ENCODE assay signal across 9 cellular contexts in the genomic region with DNA sequence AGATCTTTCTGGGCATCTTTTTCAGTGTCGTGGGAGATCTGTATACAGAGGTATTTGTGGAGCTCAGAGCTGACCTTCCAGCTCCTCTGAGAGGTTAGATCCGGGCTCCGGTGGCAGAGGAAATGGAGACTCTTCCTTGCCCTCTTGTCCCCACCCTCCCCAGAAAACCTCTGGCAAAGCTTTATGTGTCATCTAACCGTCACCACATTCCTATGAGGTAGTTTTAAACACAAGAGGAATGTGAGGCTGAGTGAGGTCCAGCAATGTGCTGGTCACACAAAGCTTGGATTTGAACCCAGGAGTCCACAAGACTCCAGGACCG. TPM values are rescaled to one million over a fixed set of nuclear protein-coding genes. Genes with fewer than 3 reads are reported as not detected.
A peak's percentile ranks its signal among the peaks of the same experiment; 100 is the strongest.
DNase-seq lines count a peak whose midpoint lies in the region; ATAC-seq, FAIRE-seq and TF ChIP-seq lines count a peak whose summit lies in the region.
"Had no signal": no experiment of that assay in that cellular context is flagged by ENCODE, and none has a peak within 500 bp of the region (broad histone marks: within the 10 kb centered on the region; RNA-seq: fewer than 3 reads in every experiment).

No MANE protein-coding gene starts in this region.

- H3K4me3 Mint-ChIP-seq in stimulated activated naive CD8-positive, alpha-beta T cell treated with anti-CD3 and anti-CD28 coated beads, Interleukin-15, Interleukin-2, amounts not matched to agents 100 ng/mL and 50 ng/mL, for 24 hours, result peak overlapping the region; percentile 75

- H3K9me1 ChIP-seq in keratinocyte (ENCODE audit: control insufficient read depth, extremely low read depth, insufficient read depth, low read length), result no peaks in the 10 kb centered on the region

- H3K4me2 ChIP-seq in keratinocyte (ENCODE audit: control insufficient read depth, extremely low read depth, insufficient read depth, low read depth, low read length) (peak overlapping the region; percentile 90), Karpas-422 (ENCODE audit: low read depth, low read length, poor library complexity, severe bottlenecking) (no peak overlapping the region)

- H3K27me3 ChIP-seq in ascending aorta (no peaks in the 10 kb centered on the region), keratinocyte (ENCODE audit: control insufficient read depth, extremely low read depth, insufficient read depth, low read length) (no peaks in the 10 kb centered on the region), tibial artery (no peaks in the 10 kb centered on the region), Karpas-422 (ENCODE audit: low read length) (no peaks in the 10 kb centered on the region)

- H4K20me1 ChIP-seq in keratinocyte (ENCODE audit: control insufficient read depth, extremely low read depth, insufficient read depth, low read length), result no peaks in the 10 kb centered on the region
- no peaks in the 10 kb centered on the region for H4K20me1 ChIP-seq in Karpas-422 (ENCODE audit: insufficient read depth, low read depth, low read length)

- H3K36me3 Mint-ChIP-seq in stimulated activated naive CD8-positive, alpha-beta T cell treated with anti-CD3 and anti-CD28 coated beads, Interleukin-15, Interleukin-2, amounts not matched to agents 100 ng/mL and 50 ng/mL, for 24 hours (ENCODE audit: low read depth), result no peaks in the 10 kb centered on the region
- H3K36me3 Mint-ChIP-seq: CD4-positive, alpha-beta memory T cell had no signal

- no peaks in the 10 kb centered on the region for H3K79me2 ChIP-seq in keratinocyte (ENCODE audit: control insufficient read depth, insufficient read depth, low read length)
- no peaks in the 10 kb centered on the region for H3K79me2 ChIP-seq in Karpas-422 (ENCODE audit: low read length)

- H3K27me3 Mint-ChIP-seq in stimulated activated naive CD8-positive, alpha-beta T cell treated with anti-CD3 and anti-CD28 coated beads, Interleukin-15, Interleukin-2, amounts not matched to agents 100 ng/mL and 50 ng/mL, for 24 hours, result peaks cover 15% of the 10 kb centered on the region

- H2AFZ ChIP-seq in keratinocyte (ENCODE audit: control insufficient read depth, low read length) (peak overlapping the region; percentile 86), Karpas-422 (ENCODE audit: low read length) (no peak overlapping the region)

- H3K27ac ChIP-seq in ascending aorta (no peak overlapping the region), keratinocyte (ENCODE audit: control insufficient read depth, insufficient read depth, low read length) (peak overlapping the region; percentile 25), tibial artery (no peak overlapping the region), Karpas-422 (ENCODE audit: low read length) (no peak overlapping the region)

- intact Hi-C loops in ascending aorta (cut with DNase I) (no loop called here), tibial artery (cut with DNase I; ENCODE audit: low total_unique reads) (no loop called here)

- no peaks in the 10 kb centered on the region for H3K36me3 ChIP-seq in ascending aorta
- no peaks in the 10 kb centered on the region for H3K36me3 ChIP-seq in keratinocyte (ENCODE audit: control insufficient read depth in 2 of 2, extremely low read depth in 1 of 2, insufficient read depth in 2 of 2, low read length in 2 of 2)
- H3K36me3 ChIP-seq in tibial artery, result no peaks in the 10 kb centered on the region
- H3K36me3 ChIP-seq in Karpas-422 (ENCODE audit: insufficient read depth, low read length), result no peaks in the 10 kb centered on the region

- TF ChIP-seq CTCF in ascending aorta (IDR thresholded peaks at IDR 0.05) (no peak), keratinocyte (optimal IDR thresholded peaks at IDR 0.05 in 1 of 3, IDR thresholded peaks at IDR 0.05 in 1 of 3, conservative IDR thresholded peaks at IDR 0.05 in 1 of 3; ENCODE audit: extremely low read depth in 1 of 3, insufficient read depth in 2 of 3, low read length in 3 of 3) (no peak), tibial artery (IDR thresholded peaks at IDR 0.05) (no peak)

- H3K27ac Mint-ChIP-seq in stimulated activated naive CD8-positive, alpha-beta T cell treated with anti-CD3 and anti-CD28 coated beads, Interleukin-15, Interleukin-2, amounts not matched to agents 100 ng/mL and 50 ng/mL, for 24 hours, result peak overlapping the region; percentile 64

- peak overlapping the region; percentile 73 for H3K9ac ChIP-seq in keratinocyte (ENCODE audit: control insufficient read depth, extremely low read depth, insufficient read depth, low read length)
- no peak overlapping the region for H3K9ac ChIP-seq in Karpas-422 (ENCODE audit: low read length)

- H3K9me3 ChIP-seq in ascending aorta (no peaks in the 10 kb centered on the region), keratinocyte (ENCODE audit: control insufficient read depth, low read depth, low read length) (no peaks in the 10 kb centered on the region), tibial artery (no peaks in the 10 kb centered on the region), Karpas-422 (ENCODE audit: low read length) (no peaks in the 10 kb centered on the region)

- H3K9me2 ChIP-seq in Karpas-422 (replicated peaks; ENCODE audit: insufficient read depth, low read length), result no peaks in the 10 kb centered on the region

- H3K4me3 ChIP-seq in ascending aorta, result peak overlapping the region; percentile 29 to 61
- H3K4me3 ChIP-seq in keratinocyte (ENCODE audit: control insufficient read depth in 2 of 3, extremely low read depth in 1 of 3, insufficient read depth in 2 of 3, low read depth in 1 of 3, low read length in 3 of 3), result peak overlapping the region in 1 of 3 experiments; percentile 72
- H3K4me3 ChIP-seq in tibial artery, result peak overlapping the region in 1 of 2 donors; percentile 49
- H3K4me3 ChIP-seq in Karpas-422 (ENCODE audit: low read length), result no peak overlapping the region

- dilution Hi-C loops in keratinocyte (cut with MboI; ENCODE audit: extremely low pct_ligation_motif_present, low sequenced_read_pairs), result no loop called here

- no peak for DNase-seq in stimulated activated naive CD8-positive, alpha-beta T cell treated with anti-CD3 and anti-CD28 coated beads, Interleukin-15, Interleukin-2, amounts not matched to agents 100 U/mL and 50 U/mL, for 24 hours
- no peak for DNase-seq in ascending aorta (ENCODE audit: low spot score in 2 of 2)
- peak; percentile 49 for DNase-seq in keratinocyte (ENCODE audit: low read depth, low spot score)
- no peak for DNase-seq in tibial artery
- DNase-seq in Karpas-422, result no peak
- no peak for DNase-seq in cerebellar nuclear complex (lab: John Stamatoyannopoulos, UW)

- no peaks in the 10 kb centered on the region for H3K9me3 Mint-ChIP-seq in stimulated activated naive CD8-positive, alpha-beta T cell treated with anti-CD3 and anti-CD28 coated beads, Interleukin-15, Interleukin-2, amounts not matched to agents 100 ng/mL and 50 ng/mL, for 24 hours
- H3K9me3 Mint-ChIP-seq: CD4-positive, alpha-beta memory T cell had no signal

- H3K4me1 ChIP-seq in ascending aorta, result peaks cover 3 to 7% of the 10 kb centered on the region in 2 donors
- H3K4me1 ChIP-seq in keratinocyte (ENCODE audit: control insufficient read depth, extremely low read depth, insufficient read depth, low read length), result peaks cover 14% of the 10 kb centered on the region
- H3K4me1 ChIP-seq in tibial artery, result peaks cover 0 to 16% (median 10%) of the 10 kb centered on the region in 4 donors
- H3K4me1 ChIP-seq in Karpas-422 (ENCODE audit: low read length), result peaks cover 7% of the 10 kb centered on the region

- H3K4me1 Mint-ChIP-seq in stimulated activated naive CD8-positive, alpha-beta T cell treated with anti-CD3 and anti-CD28 coated beads, Interleukin-15, Interleukin-2, amounts not matched to agents 100 ng/mL and 50 ng/mL, for 24 hours (ENCODE audit: low read depth), result peaks cover 45% of the 10 kb centered on the region

- FAIRE-seq in keratinocyte (lab: Jason Lieb, UNC), result peak; percentile 86

- ATAC-seq in stimulated activated naive CD8-positive, alpha-beta T cell treated with anti-CD3 and anti-CD28 coated beads, Interleukin-15, Interleukin-2, amounts not matched to agents 100 U/mL and 50 U/mL, for 24 hours, result no peak
- no peak for ATAC-seq in HG02938 (IDR thresholded peaks at IDR 0.05; ENCODE audit: unreplicated experiment)

RNA-seq across cellular contexts. Expression of gene CD160, which starts 1.2 kb away (rescaled TPM):
- not detected for total RNA-seq in ascending aorta
- polyA plus RNA-seq in keratinocyte, result not detected in 3 replicates
- polyA plus RNA-seq in keratinocyte (2011; ENCODE audit: low read depth), result not detected
- polyA plus RNA-seq in keratinocyte (2011; cell fraction: cytosol; rRNA removed), result not detected in 2 replicates
- not detected in 2 replicates for polyA plus RNA-seq in keratinocyte (2011; cell fraction: nucleus; rRNA removed)
- polyA plus RNA-seq in keratinocyte (2012; ENCODE audit: low replicate concordance), result 0.06 and 0.56 TPM in 2 replicates
- polyA minus RNA-seq in keratinocyte, result not detected in 3 replicates
- polyA minus RNA-seq in keratinocyte (2011; cell fraction: cytosol; rRNA and poly(A)+ RNA removed), result not detected
- not detected in 2 replicates for polyA minus RNA-seq in keratinocyte (2011; cell fraction: nucleus; rRNA and poly(A)+ RNA removed)
- not detected in 2 replicates for total RNA-seq in Karpas-422 (2014; rRNA removed; shearing (Covaris generic); ENCODE audit: low replicate concordance)
- total RNA-seq: CD4-positive, alpha-beta memory T cell had no signal

RNA-seq across cellular contexts. Expression of gene PDZK1, which starts 13.3 kb away (rescaled TPM):
- not detected for total RNA-seq in ascending aorta
- 0.08 to 0.21 TPM (median 0.15 TPM) in 3 replicates for polyA plus RNA-seq in keratinocyte
- 0.75 TPM for polyA plus RNA-seq in keratinocyte (2011; ENCODE audit: low read depth)
- polyA plus RNA-seq in keratinocyte (2011; cell fraction: cytosol; rRNA removed), result 0.22 and 0.27 TPM in 2 replicates
- polyA plus RNA-seq in keratinocyte (2011; cell fraction: nucleus; rRNA removed), result 0.45 and 0.97 TPM in 2 replicates
- 0.34 and 0.35 TPM in 2 replicates for polyA plus RNA-seq in keratinocyte (2012; ENCODE audit: low replicate concordance)
- not detected in 3 replicates for polyA minus RNA-seq in keratinocyte
- not detected for polyA minus RNA-seq in keratinocyte (2011; cell fraction: cytosol; rRNA and poly(A)+ RNA removed)
- polyA minus RNA-seq in keratinocyte (2011; cell fraction: nucleus; rRNA and poly(A)+ RNA removed), result not detected in 2 replicates
- total RNA-seq in Karpas-422 (2014; rRNA removed; shearing (Covaris generic); ENCODE audit: low replicate concordance), result not detected in 2 replicates
- total RNA-seq: CD4-positive, alpha-beta memory T cell had no signal
